Comparison of ENCODE assay signal across 8 cellular contexts in genomic region chr11:68040957-68041591, GRCh38. TPM values are rescaled to one million over a fixed set of nuclear protein-coding genes. Genes with fewer than 3 reads are reported as not detected.
DNase-seq lines count a peak whose midpoint lies in the region; ATAC-seq, FAIRE-seq and TF ChIP-seq lines count a peak whose summit lies in the region.

No MANE protein-coding gene starts in this region.

- H3K4me1 Mint-ChIP-seq in chondrocyte (ENCODE audit: low read depth) (peaks cover 24% of the 10 kb centered on the region), natural killer cell (peaks cover 28 to 42% of the 10 kb centered on the region in 2 donors)

- H3K4me3 Mint-ChIP-seq in chondrocyte (ENCODE audit: unreplicated experiment) (peak overlapping the region; percentile 72), natural killer cell (peak overlapping the region; percentile 91)

- ATAC-seq in natural killer cell = no peak

- no peaks in the 10 kb centered on the region for H3K27me3 Mint-ChIP-seq in chondrocyte (ENCODE audit: low read depth)
- H3K27me3 Mint-ChIP-seq in natural killer cell (ENCODE audit: low read depth in 2 of 2) = no peaks in the 10 kb centered on the region

- no peak for TF ChIP-seq CTCF in AG09309 (IDR thresholded peaks at IDR 0.05; ENCODE audit: control insufficient read depth, insufficient read depth, low read depth, low read length, missing control alignments)
- TF ChIP-seq CTCF in chondrocyte (IDR thresholded peaks at IDR 0.05) = no peak
- TF ChIP-seq CTCF in natural killer cell (IDR thresholded peaks at IDR 0.05) = no peak

- peak overlapping the region; percentile 94 for H3K4me3 ChIP-seq in AG09309 (ENCODE audit: control insufficient read depth, low read depth, low read length)
- H3K4me3 ChIP-seq in Jurkat, Clone E6-1 (ENCODE audit: low read length) = peak overlapping the region; percentile 6; the same call in 1 of the 2 replicates

- no peaks in the 10 kb centered on the region for H3K9me3 Mint-ChIP-seq in chondrocyte (ENCODE audit: low read depth)
- no peaks in the 10 kb centered on the region for H3K9me3 Mint-ChIP-seq in natural killer cell

- H3K27ac Mint-ChIP-seq in chondrocyte (ENCODE audit: unreplicated experiment) (peak overlapping the region; percentile 85), natural killer cell (peak overlapping the region; percentile 97 to 99)

- H3K36me3 Mint-ChIP-seq in chondrocyte (ENCODE audit: low read depth) (no peaks in the 10 kb centered on the region), natural killer cell (no peaks in the 10 kb centered on the region)

- intact Hi-C loops in natural killer cell (cut with micrococcal nuclease) = loop anchor here (1.0 kb wide), 1 partner anchor 11 kb away; the partner anchor contains the start of gene NDUFS8

- DNase-seq in AG09309 (ENCODE audit: low read depth) = no peak
- no peak for DNase-seq in Jurkat, Clone E6-1 (ENCODE audit: low read depth, low spot score)
- peak; percentile 90 for DNase-seq in chondrocyte (ENCODE audit: low spot score)
- DNase-seq in natural killer cell = no peak
- no peak for DNase-seq in frontal cortex (ENCODE audit: low spot score in 2 of 2)
- no peak for DNase-seq in NCI-H69 (lab: John Stamatoyannopoulos, UW)
- DNase-seq in hypothalamus (lab: John Stamatoyannopoulos, UW) = no peak
- DNase-seq in GM19240 (ENCODE audit: insufficient read length, low spot score) = no peak

- no peak for FAIRE-seq in frontal cortex (lab: Jason Lieb, UNC)

RNA-seq across cellular contexts. Expression of gene TCIRG1, which starts 2.2 kb away (rescaled TPM):
- not detected for polyA plus RNA-seq in Jurkat, Clone E6-1 (2012; ENCODE audit: insufficient read depth, insufficient read length)
- total RNA-seq in chondrocyte (52.3 to 73.2 TPM (median 66.5 TPM) in 3 replicates), natural killer cell (100 to 1,000 TPM; 438 to 480 (median 465) TPM), frontal cortex (2.4 TPM)

RNA-seq across cellular contexts. Expression of gene NDUFS8, which starts 10.6 kb away (rescaled TPM):
- polyA plus RNA-seq in Jurkat, Clone E6-1 (2012; ENCODE audit: insufficient read depth, insufficient read length) = 249 TPM
- total RNA-seq in chondrocyte (140 to 172 TPM (median 143 TPM) in 3 replicates), natural killer cell (10 to 100 TPM; 84.5 to 95.2 (median 90.7) TPM), frontal cortex (48.5 TPM)

RNA-seq across cellular contexts. Expression of gene ALDH3B1, which starts 30.9 kb away (rescaled TPM):
- polyA plus RNA-seq in Jurkat, Clone E6-1 (2012; ENCODE audit: insufficient read depth, insufficient read length) = not detected
- total RNA-seq in chondrocyte (10.8 to 14.3 TPM (median 13.1 TPM) in 3 replicates), natural killer cell (1 to 10 TPM; 2.4 to 9.0 (median 4.0) TPM), frontal cortex (0.41 TPM)

RNA-seq across cellular contexts. Expression of gene UNC93B1, which starts 37.2 kb away (rescaled TPM):
- polyA plus RNA-seq in Jurkat, Clone E6-1 (2012; ENCODE audit: insufficient read depth, insufficient read length) = 20.6 TPM
- total RNA-seq in chondrocyte (14.4 to 16.6 TPM (median 15.9 TPM) in 3 replicates), natural killer cell (10 to 100 TPM; 26.6 to 44.3 (median 39.7) TPM), frontal cortex (2.9 TPM)

Comparison
In these comparisons a context has a peak if more than half of its experiments do, and no peak if none do; other contexts are left out.
1. RNA of gene TCIRG1, which starts 2.2 kb away (total RNA-seq): 438 to 480 TPM in natural killer cell and 52.3 to 73.2 TPM in chondrocyte; 2.4 TPM in frontal cortex (single experiment); every median in the first group is over 10 times any median in the second.